Comparison of ENCODE assay signal across 8 cellular contexts in genomic region chr7:2138146-2138765, GRCh38.
A peak's percentile ranks its signal among the peaks of the same experiment; 100 is the strongest.
DNase-seq lines count a peak whose midpoint lies in the region; ATAC-seq, FAIRE-seq and TF ChIP-seq lines count a peak whose summit lies in the region.

No MANE protein-coding gene starts in this region.

- H2BK5ac ChIP-seq in H9 (ENCODE audit: insufficient read length, low read length) = no peak overlapping the region

- no peak overlapping the region for H3K4ac ChIP-seq in H9 (ENCODE audit: low read depth, low read length)

- H2AFZ ChIP-seq in H9 (ENCODE audit: low read length) (no peak overlapping the region), neural progenitor cell (replicated peaks) (no peak overlapping the region)

- intact Hi-C loops in CD8-positive, alpha-beta T cell (cut with DNase I, micrococcal nuclease) = loop anchor here in 1 of 2 experiments (2.0 kb wide), 1 partner anchor 33 kb away; no protein-coding TSS in a partner anchor

- H4K8ac ChIP-seq in H9 (replicated peaks; ENCODE audit: insufficient read length, low read depth, low read length) = no peak overlapping the region

- no peaks in the 10 kb centered on the region for H4K20me1 ChIP-seq in H9 (ENCODE audit: control insufficient read depth, insufficient read depth, insufficient read length)
- H4K20me1 ChIP-seq in neural progenitor cell (ENCODE audit: low read depth) = peaks cover 7% of the 10 kb centered on the region

- H3K14ac ChIP-seq in H9 (ENCODE audit: insufficient read depth, low read length) = no peak overlapping the region; the same call in 1 of the 2 replicates

- no peak overlapping the region for H3K9ac ChIP-seq in H9 (ENCODE audit: extremely low read depth, insufficient read length, low read length)
- H3K9ac ChIP-seq in neural progenitor cell = no peak overlapping the region

- H3K23me2 ChIP-seq in H9 (ENCODE audit: insufficient read length, low read depth, low read length, poor library complexity, severe bottlenecking) = no peaks in the 10 kb centered on the region

- TF ChIP-seq POLR2A in suprapubic skin (IDR thresholded peaks at IDR 0.05) (no peak), H54 (IDR thresholded peaks at IDR 0.05; ENCODE audit: low read depth, low read length) (no peak)

- no peaks in the 10 kb centered on the region for H3K9me3 ChIP-seq in CD8-positive, alpha-beta T cell (ENCODE audit: low read length)
- H3K9me3 ChIP-seq in H9 (ENCODE audit: control insufficient read depth, low read depth, low read length) (no peaks in the 10 kb centered on the region), neural progenitor cell (ENCODE audit: low read depth) (no peaks in the 10 kb centered on the region), suprapubic skin (no peaks in the 10 kb centered on the region)

- no peak overlapping the region for H4K91ac ChIP-seq in H9 (ENCODE audit: insufficient read length, low read depth, low read length)

- H3K79me2 ChIP-seq in H9 (ENCODE audit: insufficient read depth, low read length) = no peaks in the 10 kb centered on the region
- no peaks in the 10 kb centered on the region for H3K79me2 ChIP-seq in neural progenitor cell (ENCODE audit: low read depth)

- POLR2A ChIA-PET in CD8-positive, alpha-beta T cell (lab: Charles Lee) = no interaction called here

- H3K9me3 Mint-ChIP-seq in CD8-positive, alpha-beta T cell = no peaks in the 10 kb centered on the region
- H3K9me3 Mint-ChIP-seq in H9 = no peaks in the 10 kb centered on the region
- H3K9me3 Mint-ChIP-seq in neural progenitor cell = no peaks in the 10 kb centered on the region

- H3K27ac ChIP-seq in CD8-positive, alpha-beta T cell (ENCODE audit: low read depth, low read length) = peak overlapping the region; percentile 52
- H3K27ac ChIP-seq in H9 (ENCODE audit: insufficient read length, low read depth, low read length) (no peak overlapping the region), neural progenitor cell (no peak overlapping the region), suprapubic skin (no peak overlapping the region)

- no peaks in the 10 kb centered on the region for H3K27me3 Mint-ChIP-seq in CD8-positive, alpha-beta T cell (ENCODE audit: low read depth)
- H3K27me3 Mint-ChIP-seq in H9 (ENCODE audit: low read depth) = no peaks in the 10 kb centered on the region
- H3K27me3 Mint-ChIP-seq in neural progenitor cell (ENCODE audit: insufficient read depth, low read depth) = peaks cover 2% of the 10 kb centered on the region

- peaks cover 15% of the 10 kb centered on the region for H3K4me1 ChIP-seq in CD8-positive, alpha-beta T cell (ENCODE audit: insufficient read depth, low read length)
- H3K4me1 ChIP-seq in H9 (ENCODE audit: insufficient read depth, low read length) = no peaks in the 10 kb centered on the region
- H3K4me1 ChIP-seq in neural progenitor cell = no peaks in the 10 kb centered on the region
- no peaks in the 10 kb centered on the region for H3K4me1 ChIP-seq in suprapubic skin

- peaks cover 11% of the 10 kb centered on the region for H3K4me1 Mint-ChIP-seq in CD8-positive, alpha-beta T cell (ENCODE audit: low read depth)
- H3K4me1 Mint-ChIP-seq in H9 = no peaks in the 10 kb centered on the region
- peaks cover 6% of the 10 kb centered on the region for H3K4me1 Mint-ChIP-seq in neural progenitor cell

- no peak overlapping the region for H4K5ac ChIP-seq in H9 (ENCODE audit: insufficient read length, low read depth, low read length)

- TF ChIP-seq EP300 in suprapubic skin (IDR thresholded peaks at IDR 0.05) = no peak

- no peaks in the 10 kb centered on the region for H3K27me3 ChIP-seq in CD8-positive, alpha-beta T cell (ENCODE audit: insufficient read depth, low read length)
- H3K27me3 ChIP-seq in H9 (ENCODE audit: insufficient read depth, low read length) (no peaks in the 10 kb centered on the region), neural progenitor cell (no peaks in the 10 kb centered on the region), suprapubic skin (no peaks in the 10 kb centered on the region)

- H3K4me2 ChIP-seq in H9 (ENCODE audit: insufficient read depth, insufficient read length, low read length) = no peak overlapping the region
- H3K4me2 ChIP-seq in neural progenitor cell = no peak overlapping the region

- peak; percentile 46 to 81 (median 64) for DNase-seq in CD8-positive, alpha-beta T cell
- DNase-seq in H9 (no peak), activated T-cell treated with anti-CD3 and anti-CD28 coated beads for 48 hours (ENCODE audit: low read depth) (peak; percentile 41), neural progenitor cell (ENCODE audit: low spot score) (no peak), suprapubic skin (ENCODE audit: low spot score in 2 of 2) (no peak), H54 (ENCODE audit: insufficient read length, low spot score) (no peak), putamen (ENCODE audit: low spot score) (no peak)

- no peak overlapping the region for H3K18ac ChIP-seq in H9 (ENCODE audit: insufficient read length, low read depth, low read length)

- no peak for FAIRE-seq in H54 (lab: Jason Lieb, UNC)

- no peak for TF ChIP-seq CTCF in CD8-positive, alpha-beta T cell (IDR thresholded peaks at IDR 0.05)
- no peak for TF ChIP-seq CTCF in H9 (conservative IDR thresholded peaks at IDR 0.05)
- no peak for TF ChIP-seq CTCF in neural progenitor cell (IDR thresholded peaks at IDR 0.05)
- TF ChIP-seq CTCF in suprapubic skin (IDR thresholded peaks at IDR 0.05) = no peak

- no peak overlapping the region for H2BK20ac ChIP-seq in H9 (ENCODE audit: low read depth, low read length, poor library complexity, severe bottlenecking)

- H2BK120ac ChIP-seq in H9 (ENCODE audit: low read depth, low read length, poor library complexity, severe bottlenecking) = no peak overlapping the region

- H3K79me1 ChIP-seq in H9 (ENCODE audit: insufficient read depth, low read depth, low read length, poor library complexity, severe bottlenecking) = no peaks in the 10 kb centered on the region

- H3K56ac ChIP-seq in H9 (ENCODE audit: insufficient read length, low read depth, low read length) = no peak overlapping the region

- no CpG with 5 or more reads among the region's 17 CpGs for WGBS in H9 (ENCODE audit: extremely low coverage, insufficient read length, low lambda C conversion rate)
- 82% methylated on average over 17 of the region's 17 CpGs for WGBS in suprapubic skin

- peak overlapping the region; percentile 71 for H3K4me3 Mint-ChIP-seq in CD8-positive, alpha-beta T cell
- no peak overlapping the region for H3K4me3 Mint-ChIP-seq in H9
- H3K4me3 Mint-ChIP-seq in neural progenitor cell = no peak overlapping the region

- H3K4me3 ChIP-seq in CD8-positive, alpha-beta T cell (ENCODE audit: low read depth, low read length) = peak overlapping the region; percentile 46
- no peak overlapping the region for H3K4me3 ChIP-seq in neural progenitor cell
- no peak overlapping the region for H3K4me3 ChIP-seq in suprapubic skin

- peak; percentile 92 for ATAC-seq in CD8-positive, alpha-beta T cell
- no peak for ATAC-seq in GM18909 (IDR thresholded peaks at IDR 0.05; ENCODE audit: poor library complexity, unreplicated experiment)

- H3K23ac ChIP-seq in H9 (ENCODE audit: insufficient read length, low read depth, low read length) = no peak overlapping the region

- H2BK15ac ChIP-seq in H9 (ENCODE audit: low read depth, low read length) = no peak overlapping the region

- no peak overlapping the region for H3T11ph ChIP-seq in H9 (ENCODE audit: low read length)

- H2AK5ac ChIP-seq in H9 (ENCODE audit: insufficient read length, low read length) = no peak overlapping the region

- no peaks in the 10 kb centered on the region for H3F3A ChIP-seq in neural progenitor cell (ENCODE audit: low read depth)

- no peak overlapping the region for H2BK12ac ChIP-seq in H9 (ENCODE audit: insufficient read length, low read depth, low read length)

- H3K36me3 ChIP-seq in CD8-positive, alpha-beta T cell (ENCODE audit: insufficient read depth, low read length) = no peaks in the 10 kb centered on the region
- no peaks in the 10 kb centered on the region for H3K36me3 ChIP-seq in neural progenitor cell
- peaks cover 17% of the 10 kb centered on the region for H3K36me3 ChIP-seq in suprapubic skin

- peak overlapping the region; percentile 89 for H3K27ac Mint-ChIP-seq in CD8-positive, alpha-beta T cell
- H3K27ac Mint-ChIP-seq in H9 = peak overlapping the region; percentile 60 to 90 (median 68); a peak in 4 of 7 replicates
- H3K27ac Mint-ChIP-seq in neural progenitor cell = peak overlapping the region; percentile 59

- H3K36me3 Mint-ChIP-seq in CD8-positive, alpha-beta T cell = peaks cover 21% of the 10 kb centered on the region
- H3K36me3 Mint-ChIP-seq in H9 (ENCODE audit: insufficient read depth in 1 of 3, low read depth in 3 of 3) = peaks cover 26 to 38% (median 29%) of the 10 kb centered on the region in 3 experiments
- H3K36me3 Mint-ChIP-seq in neural progenitor cell = peaks cover 25% of the 10 kb centered on the region

- CTCF ChIA-PET in CD8-positive, alpha-beta T cell (lab: Charles Lee) = no interaction called here

Comparison
In these comparisons a context has a peak if more than half of its experiments do, and no peak if none do; other contexts are left out.
1. DNase-seq: peak in CD8-positive, alpha-beta T cell (7 of 7) and activated T-cell treated with anti-CD3 and anti-CD28 coated beads for 48 hours (single experiment); none in H9 (single experiment), neural progenitor cell (single experiment), suprapubic skin (0 of 2), H54 (single experiment) and putamen (single experiment).
2. Peak in every context shown above with its lines, with median percentiles within 50 percentile points of each other: H3K27ac Mint-ChIP-seq.